In the genomic region with DNA sequence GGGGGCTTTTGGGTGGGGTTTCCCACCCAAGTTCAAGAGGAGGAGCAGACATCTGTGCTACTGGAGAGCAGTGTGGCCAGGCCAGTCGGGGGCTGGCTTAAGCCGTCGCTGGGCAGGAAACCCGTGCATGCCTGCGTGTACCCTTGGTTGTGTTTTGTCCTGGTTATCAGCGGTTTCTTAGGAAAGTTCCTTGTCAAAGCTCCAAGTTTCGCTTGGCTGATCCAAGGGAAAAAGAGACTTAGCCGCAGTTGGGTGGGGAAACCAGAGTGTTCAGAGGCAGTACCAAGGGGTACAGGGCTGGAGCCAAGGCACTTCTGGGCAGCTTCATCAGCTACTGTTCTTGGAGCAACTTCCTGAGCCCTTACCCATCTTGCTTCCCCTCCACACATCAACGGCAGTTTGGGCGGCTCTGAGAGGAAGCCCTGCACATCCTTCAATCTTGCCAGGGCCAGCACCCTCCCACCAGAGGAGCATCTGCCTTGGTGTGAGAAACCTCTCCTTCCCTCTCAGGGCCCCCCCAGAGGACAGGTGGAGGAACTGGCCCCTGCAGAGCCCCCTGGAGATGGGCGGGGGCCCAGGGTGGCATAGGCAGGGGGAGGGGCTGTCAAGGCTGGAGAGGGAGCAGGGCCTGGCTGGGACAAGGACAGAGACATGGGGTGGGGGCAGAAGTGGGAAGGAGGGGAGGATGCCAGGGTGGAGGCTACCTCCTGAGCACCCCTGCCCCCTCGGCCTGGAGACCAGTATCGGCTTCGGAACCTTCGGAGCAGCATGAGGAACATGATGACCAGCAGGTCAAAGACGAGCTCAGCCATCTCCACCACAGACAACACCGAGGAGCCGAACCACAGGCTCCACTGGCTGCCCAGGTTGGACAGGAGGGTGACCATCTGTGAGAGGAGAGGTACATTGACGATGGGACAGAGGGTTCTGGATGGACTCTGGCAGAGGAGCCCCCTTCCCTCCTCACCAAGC, we compare ENCODE assay signal across 9 cellular contexts. TPM values are rescaled to one million over a fixed set of nuclear protein-coding genes. Genes with fewer than 3 reads are reported as not detected.
DNase-seq lines count a peak whose midpoint lies in the region; ATAC-seq and TF ChIP-seq lines count a peak whose summit lies in the region.
"Had no signal": no experiment of that assay in that cellular context is flagged by ENCODE, and none has a peak within 500 bp of the region (broad histone marks: within the 10 kb centered on the region; RNA-seq: fewer than 3 reads in every experiment).

No MANE protein-coding gene starts in this region.

- H3K9me3 Mint-ChIP-seq in dendritic cell treated with granulocyte-macrophage colony-stimulating factor and Interleukin-4, amounts not matched to agents 40 ng/mL and 50 ng/mL, for 4 days = no peaks in the 10 kb centered on the region
- no peaks in the 10 kb centered on the region for H3K9me3 Mint-ChIP-seq in WTC11
- H3K9me3 Mint-ChIP-seq: immature natural killer cell had no signal

- intact Hi-C loops in dendritic cell treated with granulocyte-macrophage colony-stimulating factor and Interleukin-4, amounts not matched to agents 40 ng/mL and 50 ng/mL, for 4 days (cut with micrococcal nuclease) = no loop called here
- intact Hi-C loops in mucosa of descending colon (cut with DNase I, micrococcal nuclease) = no loop called here

- peak overlapping the region; percentile 79 for H3K27ac Mint-ChIP-seq in dendritic cell treated with granulocyte-macrophage colony-stimulating factor and Interleukin-4, amounts not matched to agents 40 ng/mL and 50 ng/mL, for 4 days
- no peak overlapping the region for H3K27ac Mint-ChIP-seq in WTC11

- H3K36me3 ChIP-seq in mucosa of descending colon (ENCODE audit: low read depth) (no peaks in the 10 kb centered on the region), thymus (ENCODE audit: control insufficient read depth, insufficient read depth) (no peaks in the 10 kb centered on the region)

- ATAC-seq in mucosa of descending colon (peak; percentile 6), WTC11 (no peak), GM18873 (IDR thresholded peaks at IDR 0.05; ENCODE audit: low FRiP score, unreplicated experiment) (no peak)

- H3K27me3 ChIP-seq in thymus (ENCODE audit: control insufficient read depth, insufficient read depth) = no peaks in the 10 kb centered on the region

- peaks cover 2% of the 10 kb centered on the region for H3K27me3 Mint-ChIP-seq in dendritic cell treated with granulocyte-macrophage colony-stimulating factor and Interleukin-4, amounts not matched to agents 40 ng/mL and 50 ng/mL, for 4 days
- H3K27me3 Mint-ChIP-seq in WTC11 (ENCODE audit: low read depth) = no peaks in the 10 kb centered on the region

- POLR2A ChIA-PET in WTC11 (lab: Charles Lee) = interaction anchor here (0.9 kb wide), 1 partner anchor 11 kb away, joined by 3 read pairs; no protein-coding TSS in a partner anchor

- H3K9me3 ChIP-seq in mucosa of descending colon (no peaks in the 10 kb centered on the region), thymus (ENCODE audit: control insufficient read depth) (no peaks in the 10 kb centered on the region)

- H3K36me3 Mint-ChIP-seq in dendritic cell treated with granulocyte-macrophage colony-stimulating factor and Interleukin-4, amounts not matched to agents 40 ng/mL and 50 ng/mL, for 4 days (ENCODE audit: low read depth) = no peaks in the 10 kb centered on the region
- peaks cover 36% of the 10 kb centered on the region for H3K36me3 Mint-ChIP-seq in WTC11
- H3K36me3 Mint-ChIP-seq: immature natural killer cell had no signal

- CTCF ChIA-PET in WTC11 (lab: Charles Lee) = interaction anchor here (1.0 to 2.5 kb wide), 2 partner anchors 8 to 118 kb away, joined by 3 to 13 read pairs; no protein-coding TSS in a partner anchor

- TF ChIP-seq CTCF in mucosa of descending colon (IDR thresholded peaks at IDR 0.05) = no peak
- TF ChIP-seq CTCF in WTC11 (IDR thresholded peaks at IDR 0.05) = no peak

- no peak overlapping the region for H3K4me3 ChIP-seq in mucosa of descending colon
- no peak overlapping the region for H3K4me3 ChIP-seq in thymus (ENCODE audit: low read length)

- H3K4me3 Mint-ChIP-seq in dendritic cell treated with granulocyte-macrophage colony-stimulating factor and Interleukin-4, amounts not matched to agents 40 ng/mL and 50 ng/mL, for 4 days = peak overlapping the region; percentile 46
- H3K4me3 Mint-ChIP-seq in WTC11 = no peak overlapping the region
- H3K4me3 Mint-ChIP-seq: immature natural killer cell had no signal

- peak overlapping the region; percentile 50 for H3K27ac ChIP-seq in thymus (ENCODE audit: low read depth)

- H3K4me1 Mint-ChIP-seq in dendritic cell treated with granulocyte-macrophage colony-stimulating factor and Interleukin-4, amounts not matched to agents 40 ng/mL and 50 ng/mL, for 4 days (ENCODE audit: low read depth) = peaks cover 77% of the 10 kb centered on the region
- H3K4me1 Mint-ChIP-seq in WTC11 = peaks cover 24% of the 10 kb centered on the region

- DNase-seq in NOMO-1 treated with dmso at 0.1 percent for 144 hours (lab: John Stamatoyannopoulos, UW; ENCODE audit: unreplicated experiment) = peak; percentile 23
- DNase-seq in mucosa of descending colon = peak in 1 of 3 donors; percentile 68
- no peak for DNase-seq in WTC11 (ENCODE audit: low spot score)
- no peak for DNase-seq in NCI-H2227 treated with DMSO at 0.1 percent for 48 hours (lab: John Stamatoyannopoulos, UW)
- DNase-seq: immature natural killer cell, NCI-H510A had no signal

- 44% methylated on average over 19 of the region's 19 CpGs for WGBS in thymus

- H3K4me1 ChIP-seq in mucosa of descending colon (ENCODE audit: low read depth) (peaks cover 5% of the 10 kb centered on the region), thymus (ENCODE audit: control insufficient read depth, insufficient read depth, low read length) (peaks cover 19% of the 10 kb centered on the region)

TF ChIP-seq in WTC11, 78 proteins besides CTCF, POLR2A, EP300 and RAD21 (continues in another document):
- TF ChIP-seq, protein P1, sequence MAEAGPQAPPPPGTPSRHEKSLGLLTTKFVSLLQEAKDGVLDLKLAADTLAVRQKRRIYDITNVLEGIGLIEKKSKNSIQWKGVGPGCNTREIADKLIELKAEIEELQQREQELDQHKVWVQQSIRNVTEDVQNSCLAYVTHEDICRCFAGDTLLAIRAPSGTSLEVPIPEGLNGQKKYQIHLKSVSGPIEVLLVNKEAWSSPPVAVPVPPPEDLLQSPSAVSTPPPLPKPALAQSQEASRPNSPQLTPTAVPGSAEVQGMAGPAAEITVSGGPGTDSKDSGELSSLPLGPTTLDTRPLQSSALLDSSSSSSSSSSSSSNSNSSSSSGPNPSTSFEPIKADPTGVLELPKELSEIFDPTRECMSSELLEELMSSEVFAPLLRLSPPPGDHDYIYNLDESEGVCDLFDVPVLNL (CRISPR knock-in tag; IDR thresholded peaks at IDR 0.05; ENCODE audit: borderline replicate concordance, low read depth) = no peak
- TF ChIP-seq, protein P2, sequence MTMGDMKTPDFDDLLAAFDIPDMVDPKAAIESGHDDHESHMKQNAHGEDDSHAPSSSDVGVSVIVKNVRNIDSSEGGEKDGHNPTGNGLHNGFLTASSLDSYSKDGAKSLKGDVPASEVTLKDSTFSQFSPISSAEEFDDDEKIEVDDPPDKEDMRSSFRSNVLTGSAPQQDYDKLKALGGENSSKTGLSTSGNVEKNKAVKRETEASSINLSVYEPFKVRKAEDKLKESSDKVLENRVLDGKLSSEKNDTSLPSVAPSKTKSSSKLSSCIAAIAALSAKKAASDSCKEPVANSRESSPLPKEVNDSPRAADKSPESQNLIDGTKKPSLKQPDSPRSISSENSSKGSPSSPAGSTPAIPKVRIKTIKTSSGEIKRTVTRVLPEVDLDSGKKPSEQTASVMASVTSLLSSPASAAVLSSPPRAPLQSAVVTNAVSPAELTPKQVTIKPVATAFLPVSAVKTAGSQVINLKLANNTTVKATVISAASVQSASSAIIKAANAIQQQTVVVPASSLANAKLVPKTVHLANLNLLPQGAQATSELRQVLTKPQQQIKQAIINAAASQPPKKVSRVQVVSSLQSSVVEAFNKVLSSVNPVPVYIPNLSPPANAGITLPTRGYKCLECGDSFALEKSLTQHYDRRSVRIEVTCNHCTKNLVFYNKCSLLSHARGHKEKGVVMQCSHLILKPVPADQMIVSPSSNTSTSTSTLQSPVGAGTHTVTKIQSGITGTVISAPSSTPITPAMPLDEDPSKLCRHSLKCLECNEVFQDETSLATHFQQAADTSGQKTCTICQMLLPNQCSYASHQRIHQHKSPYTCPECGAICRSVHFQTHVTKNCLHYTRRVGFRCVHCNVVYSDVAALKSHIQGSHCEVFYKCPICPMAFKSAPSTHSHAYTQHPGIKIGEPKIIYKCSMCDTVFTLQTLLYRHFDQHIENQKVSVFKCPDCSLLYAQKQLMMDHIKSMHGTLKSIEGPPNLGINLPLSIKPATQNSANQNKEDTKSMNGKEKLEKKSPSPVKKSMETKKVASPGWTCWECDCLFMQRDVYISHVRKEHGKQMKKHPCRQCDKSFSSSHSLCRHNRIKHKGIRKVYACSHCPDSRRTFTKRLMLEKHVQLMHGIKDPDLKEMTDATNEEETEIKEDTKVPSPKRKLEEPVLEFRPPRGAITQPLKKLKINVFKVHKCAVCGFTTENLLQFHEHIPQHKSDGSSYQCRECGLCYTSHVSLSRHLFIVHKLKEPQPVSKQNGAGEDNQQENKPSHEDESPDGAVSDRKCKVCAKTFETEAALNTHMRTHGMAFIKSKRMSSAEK (CRISPR knock-in tag; IDR thresholded peaks at IDR 0.05; ENCODE audit: borderline replicate concordance) = no peak

RNA-seq across cellular contexts. Expression of a gene that starts 5.8 kb away (rescaled TPM):
- total RNA-seq in mucosa of descending colon (100 to 1,000 TPM; 166 to 237 (median 211) TPM), WTC11 (2021) (32.3 to 44.1 TPM (median 32.4 TPM) in 3 replicates)
- 61.6 TPM for polyA plus RNA-seq in thymus

RNA-seq across cellular contexts. Expression of a gene that starts 27.7 kb away (rescaled TPM):
- 100 to 1,000 TPM; 130 to 402 (median 386) TPM for total RNA-seq in mucosa of descending colon
- 28.9 TPM for polyA plus RNA-seq in thymus
- total RNA-seq in WTC11 (2021) = 97.6 to 108 TPM (median 100 TPM) in 3 replicates

RNA-seq across cellular contexts. Expression of a gene that starts 36.3 kb away (rescaled TPM):
- total RNA-seq in mucosa of descending colon = 100 to 1,000 TPM; 114 to 142 (median 135) TPM
- 33.3 TPM for polyA plus RNA-seq in thymus
- total RNA-seq in WTC11 (2021) = 4.0 to 6.1 TPM (median 4.5 TPM) in 3 replicates

RNA-seq across cellular contexts. Expression of a gene that starts 37.2 kb away (rescaled TPM):
- total RNA-seq in mucosa of descending colon = 100 to 1,000 TPM in 2 of 3 donors, 10 to 100 TPM in 1; 90.4 to 190 (median 128) TPM
- 7.5 TPM for polyA plus RNA-seq in thymus
- total RNA-seq in WTC11 (2021) = 36.8 to 46.4 TPM (median 38.4 TPM) in 3 replicates

Comparison
In these comparisons a context has a peak if more than half of its experiments do, and no peak if none do; other contexts are left out.
1. RNA of a gene that starts 36.3 kb away (total RNA-seq): 114 to 142 TPM in mucosa of descending colon; 4.0 to 6.1 TPM in WTC11; every median in the first group is over 10 times any median in the second.